8 cellular contexts compared by ENCODE assay signal in genomic region chr4:80336582-80336981, GRCh38. TPM values are rescaled to one million over a fixed set of nuclear protein-coding genes. Genes with fewer than 3 reads are reported as not detected.
DNase-seq lines count a peak whose midpoint lies in the region; ATAC-seq and TF ChIP-seq lines count a peak whose summit lies in the region.

No MANE protein-coding gene starts in this region.

- H3K4me3 ChIP-seq in heart right ventricle (peak overlapping the region in 4 of 10 donors; percentile 59 to 72 (median 67)), A673 (ENCODE audit: low read depth, low read length, poor library complexity, severe bottlenecking) (no peak overlapping the region)

- no TSS peak for BruUV-seq in A673 (replicated peaks; lab: Mats Ljungman, UMichigan)

- H3K36me3 Mint-ChIP-seq in HFFc6 (ENCODE audit: low read depth), result peaks cover 18% of the 10 kb centered on the region
- no peaks in the 10 kb centered on the region for H3K36me3 Mint-ChIP-seq in T-helper 17 cell (ENCODE audit: low read depth)

- intact Hi-C loops in heart right ventricle (cut with DNase I) (loop anchor here in 4 of 10 donors (5.0 to 10.0 kb wide), 3 partner anchors 154 to 1384 kb away; no protein-coding TSS in a partner anchor), A673 (cut with micrococcal nuclease; ENCODE audit: unreplicated experiment) (no loop called here)

- peak; percentile 65 for DNase-seq in COR-L47 (lab: John Stamatoyannopoulos, UW)
- peak; percentile 23 for DNase-seq in HFFc6
- DNase-seq in T-helper 17 cell, result no peak
- no peak for DNase-seq in heart right ventricle
- DNase-seq in retina, result peak; percentile 57
- DNase-seq in A673 (ENCODE audit: low spot score), result no peak

- H3K36me3 ChIP-seq in heart right ventricle, result no peaks in the 10 kb centered on the region
- H3K36me3 ChIP-seq in A673 (ENCODE audit: insufficient read depth, low read length, poor library complexity, severe bottlenecking), result no peaks in the 10 kb centered on the region

- peak overlapping the region; percentile 78 for H3K27ac Mint-ChIP-seq in HFFc6
- peak overlapping the region; percentile 22 for H3K27ac Mint-ChIP-seq in T-helper 17 cell

- CTCF ChIA-PET in A673 (lab: Charles Lee), result no interaction called here

- H3K27me3 Mint-ChIP-seq in HFFc6 (ENCODE audit: insufficient read depth) (peaks cover 3% of the 10 kb centered on the region; the same call in 1 of the 2 replicates), T-helper 17 cell (peaks cover 30% of the 10 kb centered on the region)

- peak overlapping the region; percentile 93 for H3K4me3 Mint-ChIP-seq in HFFc6
- H3K4me3 Mint-ChIP-seq in T-helper 17 cell, result peak overlapping the region; percentile 90

- no peak for TF ChIP-seq POLR2A in GM18505 (IDR thresholded peaks at IDR 0.05; ENCODE audit: borderline replicate concordance, extremely low read depth, insufficient read depth, insufficient read length)

- no peak for ATAC-seq in T-helper 17 cell
- ATAC-seq in heart right ventricle, result peak in 6 of 8 donors; percentile 28 to 74 (median 64)
- ATAC-seq in GM18505 (IDR thresholded peaks at IDR 0.05; ENCODE audit: unreplicated experiment), result no peak
- ATAC-seq in GM21515 (IDR thresholded peaks at IDR 0.05; ENCODE audit: unreplicated experiment), result no peak

- peaks cover 0 to 16% (median 6%) of the 10 kb centered on the region in 9 donors for H3K4me1 ChIP-seq in heart right ventricle
- H3K4me1 ChIP-seq in A673 (ENCODE audit: insufficient read depth, low read length, poor library complexity, severe bottlenecking), result no peaks in the 10 kb centered on the region

- H3K27me3 ChIP-seq in heart right ventricle, result peaks cover 0 to 41% (median 20%) of the 10 kb centered on the region in 7 donors
- peaks cover 34% of the 10 kb centered on the region for H3K27me3 ChIP-seq in A673 (replicated peaks; ENCODE audit: insufficient read depth, low read depth, low read length, poor library complexity)

- no peak overlapping the region for H3K27ac ChIP-seq in heart right ventricle
- no peak overlapping the region for H3K27ac ChIP-seq in A673 (ENCODE audit: low read depth, low read length, poor library complexity, severe bottlenecking)

- no peaks in the 10 kb centered on the region for H3K9me3 ChIP-seq in T-helper 17 cell (ENCODE audit: control insufficient read depth, low read length, poor library complexity, severe bottlenecking)
- H3K9me3 ChIP-seq in heart right ventricle, result peaks cover 0 to 4% (median 0%) of the 10 kb centered on the region in 11 donors
- H3K9me3 ChIP-seq in A673 (ENCODE audit: low read depth, low read length, poor library complexity, severe bottlenecking), result no peaks in the 10 kb centered on the region

- H3K4me1 Mint-ChIP-seq in HFFc6 (ENCODE audit: low read depth) (peaks cover 30% of the 10 kb centered on the region), T-helper 17 cell (peaks cover 10% of the 10 kb centered on the region)

- TF ChIP-seq CTCF in HFFc6 (IDR thresholded peaks at IDR 0.05) (peak; percentile 66; the same call in 1 of the 2 replicates), heart right ventricle (IDR thresholded peaks at IDR 0.05) (peak in 6 of 9 donors; percentile 11 to 41 (median 32)), A673 (conservative IDR thresholded peaks at IDR 0.05; ENCODE audit: low read depth, low read length) (no peak)

- WGBS in heart right ventricle, 2 donors, result 11 to 14% methylated on average over 10 of the region's 10 CpGs

- peaks cover under 1% of the 10 kb centered on the region; the same call in 1 of the 2 replicates for H3K9me3 Mint-ChIP-seq in HFFc6

- POLR2A ChIA-PET in A673 (lab: Charles Lee; ENCODE audit: low non-redundant PET), result no interaction called here

RNA-seq across cellular contexts. Expression of gene CFAP299, which starts 1.1 kb away (rescaled TPM):
- total RNA-seq in HFFc6 (2021; fragmentation: NEBNext Ultra II Directional; extraction: Animal tissue kit (Norgen Biotek cat#: 25700)), result 1 to 10 TPM; 4.8 to 9.0 (median 8.7) TPM
- total RNA-seq in T-helper 17 cell (not detected), heart right ventricle (under 1 TPM in 1 of 10 donors, not detected in 9; 0.93 TPM), A673 (2021) (not detected in 2 replicates)
- not detected for polyA plus RNA-seq in heart right ventricle

Comparison
In these comparisons a context has a peak if more than half of its experiments do, and no peak if none do; other contexts are left out.
1. DNase-seq: peak in COR-L47 (single experiment), HFFc6 (single experiment) and retina (single experiment); none in T-helper 17 cell (0 of 3), heart right ventricle (0 of 2) and A673 (single experiment).
2. ATAC-seq: peak in heart right ventricle (6 of 8); none in T-helper 17 cell (single experiment), GM18505 (single experiment) and GM21515 (single experiment).